8 cellular contexts compared by ENCODE assay signal in genomic region chr2:203673933-203674332, GRCh38. TPM values are rescaled to one million over a fixed set of nuclear protein-coding genes. Genes with fewer than 3 reads are reported as not detected.
DNase-seq lines count a peak whose midpoint lies in the region; ATAC-seq lines count a peak whose summit lies in the region.

No MANE protein-coding gene starts in this region.

- no peaks in the 10 kb centered on the region for H3K27me3 Mint-ChIP-seq in T-helper 2 cell treated with Interferon-gamma antibody and Interleukin-4, amounts not matched to agents 5 μg/mL and 100 μg/mL, for 36 hours (ENCODE audit: low read depth)
- H3K27me3 Mint-ChIP-seq in naive thymus-derived CD4-positive, alpha-beta T cell, result no peaks in the 10 kb centered on the region

- H3K27ac Mint-ChIP-seq in T-helper 2 cell treated with Interferon-gamma antibody and Interleukin-4, amounts not matched to agents 5 μg/mL and 100 μg/mL, for 36 hours, result peak overlapping the region; percentile 70
- H3K27ac Mint-ChIP-seq in naive thymus-derived CD4-positive, alpha-beta T cell, result peak overlapping the region in 1 of 9 donors; percentile 56

- no peak overlapping the region for H3K27ac ChIP-seq in naive thymus-derived CD4-positive, alpha-beta T cell (ENCODE audit: low read depth, low read length)

- peaks cover 4 to 6% of the 10 kb centered on the region in 2 donors for H3K4me1 ChIP-seq in naive thymus-derived CD4-positive, alpha-beta T cell (ENCODE audit: control insufficient read depth in 2 of 2, insufficient read depth in 2 of 2, low read length in 2 of 2)

- peak; percentile 10 to 31 for DNase-seq in stimulated activated CD4-positive, alpha-beta T cell treated with anti-CD3 and anti-CD28 coated beads, Interleukin-15, amount 100 ng/mL, for 48 hours (ENCODE audit: low read depth in 2 of 2)
- DNase-seq in stimulated activated CD4-positive, alpha-beta T cell treated with anti-CD3 and anti-CD28 coated beads, Interleukin-4, amount 100 ng/mL, for 1 hour, result no peak
- peak; percentile 76 for DNase-seq in T-helper 2 cell treated with Interferon-gamma antibody and Interleukin-4, amounts not matched to agents 5 μg/mL and 100 μg/mL, for 36 hours (ENCODE audit: low spot score)
- peak in 1 of 9 donors; percentile 56 for DNase-seq in naive thymus-derived CD4-positive, alpha-beta T cell
- no peak for DNase-seq in hippocampal formation (lab: John Stamatoyannopoulos, UW)
- no peak for DNase-seq in NCI-H146 (lab: John Stamatoyannopoulos, UW)
- DNase-seq in posterior vena cava (ENCODE audit: low spot score), result no peak

- no peaks in the 10 kb centered on the region for H3K9me3 ChIP-seq in naive thymus-derived CD4-positive, alpha-beta T cell (ENCODE audit: control insufficient read depth in 2 of 3, low read length in 3 of 3)

- no peaks in the 10 kb centered on the region for H3K36me3 ChIP-seq in naive thymus-derived CD4-positive, alpha-beta T cell (ENCODE audit: control insufficient read depth in 2 of 3, insufficient read depth in 3 of 3, low read length in 3 of 3)

- peaks cover 7% of the 10 kb centered on the region for H3K36me3 Mint-ChIP-seq in T-helper 2 cell treated with Interferon-gamma antibody and Interleukin-4, amounts not matched to agents 5 μg/mL and 100 μg/mL, for 36 hours (ENCODE audit: low read depth)
- peaks cover 0 to 17% (median 0%) of the 10 kb centered on the region in 5 donors for H3K36me3 Mint-ChIP-seq in naive thymus-derived CD4-positive, alpha-beta T cell

- peaks cover 31% of the 10 kb centered on the region for H3K4me1 Mint-ChIP-seq in T-helper 2 cell treated with Interferon-gamma antibody and Interleukin-4, amounts not matched to agents 5 μg/mL and 100 μg/mL, for 36 hours (ENCODE audit: low read depth)
- peaks cover 10 to 35% (median 25%) of the 10 kb centered on the region in 7 donors for H3K4me1 Mint-ChIP-seq in naive thymus-derived CD4-positive, alpha-beta T cell

- peak overlapping the region; percentile 48 for H3K4me3 Mint-ChIP-seq in T-helper 2 cell treated with Interferon-gamma antibody and Interleukin-4, amounts not matched to agents 5 μg/mL and 100 μg/mL, for 36 hours
- peak overlapping the region in 1 of 10 donors; percentile 46 for H3K4me3 Mint-ChIP-seq in naive thymus-derived CD4-positive, alpha-beta T cell

- POLR2A ChIA-PET in naive thymus-derived CD4-positive, alpha-beta T cell (lab: Charles Lee), result no interaction called here

- ATAC-seq in HG03095 (IDR thresholded peaks at IDR 0.05; ENCODE audit: unreplicated experiment), result peak; percentile 98
- peak; percentile 73 for ATAC-seq in naive thymus-derived CD4-positive, alpha-beta T cell

- CTCF ChIA-PET in naive thymus-derived CD4-positive, alpha-beta T cell (lab: Charles Lee), result no interaction called here

- H3K27me3 ChIP-seq in naive thymus-derived CD4-positive, alpha-beta T cell (ENCODE audit: control insufficient read depth in 2 of 2, insufficient read depth in 2 of 2, low read length in 2 of 2), result no peaks in the 10 kb centered on the region

- intact Hi-C loops in naive thymus-derived CD4-positive, alpha-beta T cell (cut with micrococcal nuclease), result loop anchor here in 1 of 2 donors (2.0 kb wide), 1 partner anchor 31 kb away; no protein-coding TSS in a partner anchor
- intact Hi-C loops in posterior vena cava (cut with DNase I), result no loop called here

- no peak overlapping the region for H3K4me3 ChIP-seq in naive thymus-derived CD4-positive, alpha-beta T cell (ENCODE audit: low read length)

- peaks cover 10% of the 10 kb centered on the region for H3K9me3 Mint-ChIP-seq in T-helper 2 cell treated with Interferon-gamma antibody and Interleukin-4, amounts not matched to agents 5 μg/mL and 100 μg/mL, for 36 hours
- peaks cover 0 to 16% (median 2%) of the 10 kb centered on the region in 11 donors for H3K9me3 Mint-ChIP-seq in naive thymus-derived CD4-positive, alpha-beta T cell

RNA-seq across cellular contexts. Expression of gene CD28, which starts 32.5 kb away (rescaled TPM):
- total RNA-seq in naive thymus-derived CD4-positive, alpha-beta T cell, result 100 to 1,000 TPM in 4 of 5 experiments, 10 to 100 TPM in 1; 66.7 to 224 (median 121) TPM
- polyA plus RNA-seq in naive thymus-derived CD4-positive, alpha-beta T cell, result 10 to 100 TPM; 52.2 to 67.5 TPM
- 1 to 10 TPM; 3.8 to 6.3 TPM for total RNA-seq in posterior vena cava

Comparison
In these comparisons a context has a peak if more than half of its experiments do, and no peak if none do; other contexts are left out.
1. DNase-seq: peak in stimulated activated CD4-positive, alpha-beta T cell treated with anti-CD3 and anti-CD28 coated beads, Interleukin-15, amount 100 ng/mL, for 48 hours (2 of 2) and T-helper 2 cell treated with Interferon-gamma antibody and Interleukin-4, amounts not matched to agents 5 μg/mL and 100 μg/mL, for 36 hours (single experiment); none in stimulated activated CD4-positive, alpha-beta T cell treated with anti-CD3 and anti-CD28 coated beads, Interleukin-4, amount 100 ng/mL, for 1 hour (single experiment), hippocampal formation (0 of 2), NCI-H146 (single experiment) and posterior vena cava (single experiment).
2. RNA of gene CD28, which starts 32.5 kb away (total RNA-seq): 66.7 to 224 TPM in naive thymus-derived CD4-positive, alpha-beta T cell; 3.8 to 6.3 TPM in posterior vena cava; every median in the first group is over 4 times any median in the second.